In the genomic region with DNA sequence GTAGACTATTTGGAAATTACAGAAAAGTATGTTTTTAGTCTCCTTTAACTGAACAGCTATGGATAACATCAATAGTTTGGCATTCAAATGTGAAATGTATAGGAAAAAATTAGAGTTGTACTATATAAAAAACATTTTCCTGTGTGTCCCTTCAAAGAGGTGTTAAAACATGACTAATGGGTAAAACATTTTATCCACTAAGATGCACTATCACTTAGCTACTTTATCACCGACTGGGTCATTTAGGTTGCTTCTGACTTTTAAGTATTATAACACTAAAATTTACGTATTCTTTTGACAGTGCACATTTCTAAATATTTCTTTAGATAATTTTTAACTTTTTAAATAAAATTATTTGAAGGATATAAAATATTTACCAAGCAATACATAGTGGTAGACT, we compare ENCODE assay signal across 29 cellular contexts.
DNase-seq lines count a peak whose midpoint lies in the region; ATAC-seq, FAIRE-seq and TF ChIP-seq lines count a peak whose summit lies in the region.
"Had no signal": no experiment of that assay in that cellular context is flagged by ENCODE, and none has a peak within 500 bp of the region (broad histone marks: within the 10 kb centered on the region; RNA-seq: fewer than 3 reads in every experiment).

No MANE protein-coding gene starts in this region.

- H3K27ac ChIP-seq in ACC112 (ENCODE audit: low read depth, low read length) (peak overlapping the region; percentile 51; the same call in 1 of the 2 replicates), GM23248 (peak overlapping the region; percentile 55; the same call in 1 of the 2 replicates), endothelial cell of umbilical vein (ENCODE audit: insufficient read depth, low read depth, low read length) (no peak overlapping the region), osteoblast (ENCODE audit: low read depth, low read length) (peak overlapping the region; percentile 57)
- H3K27ac ChIP-seq: lower lobe of right lung, ovary, upper lobe of right lung had no signal

- TF ChIP-seq CTCF in endothelial cell of umbilical vein (IDR thresholded peaks at IDR 0.05; ENCODE audit: extremely low read depth in 1 of 2, insufficient read depth in 1 of 2, low read depth in 1 of 2, low read length in 2 of 2) (no peak), osteoblast (IDR thresholded peaks at IDR 0.05; ENCODE audit: extremely low read depth, low read depth, low read length) (no peak)

- H3K9me1 ChIP-seq in endothelial cell of umbilical vein (replicated peaks; ENCODE audit: control insufficient read depth, extremely low read depth, insufficient read depth, low read length): no peaks in the 10 kb centered on the region

- H3K9ac ChIP-seq in GM23248 (no peak overlapping the region), endothelial cell of umbilical vein (replicated peaks; ENCODE audit: extremely low read depth, insufficient read depth, low read length) (no peak overlapping the region)

- 81 to 87% methylated on average over 2 of the region's 2 CpGs for WGBS in GM23248 (ENCODE audit: low coverage in 1 of 2, low lambda C conversion rate in 2 of 2, missing lambda C conversion rate in 2 of 2), 2 experiments

- intact Hi-C loops in endothelial cell of umbilical vein (cut with micrococcal nuclease): no loop called here

- POLR2A ChIA-PET in endothelial cell of umbilical vein (lab: Charles Lee): interaction anchor here (0.8 kb wide), 1 partner anchor 24 kb away, joined by 3 read pairs; no protein-coding TSS in a partner anchor

- H3F3A ChIP-seq in GM23248 (ENCODE audit: insufficient read depth): peaks cover 22% of the 10 kb centered on the region; the same call in 1 of the 2 replicates

- BruUV-seq in endothelial cell of umbilical vein (replicated peaks; lab: Mats Ljungman, UMichigan): no TSS peak

- no peak for ATAC-seq in GM21576 (IDR thresholded peaks at IDR 0.05; ENCODE audit: unreplicated experiment)
- ATAC-seq: mucosa of descending colon; stimulated activated effector memory CD8-positive, alpha-beta T cell treated with anti-CD3 and anti-CD28 coated beads, Interleukin-12 subunit alpha, Interleukin-12 subunit beta, amount 100 ng/mL, for 72 hours; upper lobe of right lung had no signal

- H3K4me1 ChIP-seq in ACC112 (ENCODE audit: control insufficient read depth, insufficient read depth, low read length, unreplicated experiment) (peaks cover 36% of the 10 kb centered on the region), GM23248 (ENCODE audit: insufficient read depth) (peaks cover 34% of the 10 kb centered on the region), endothelial cell of umbilical vein (ENCODE audit: control insufficient read depth, extremely low read depth, insufficient read depth, low read length) (peaks cover 23% of the 10 kb centered on the region), osteoblast (ENCODE audit: insufficient read depth, low read length) (peaks cover 21% of the 10 kb centered on the region)

- CTCF ChIA-PET in endothelial cell of umbilical vein (lab: Charles Lee): interaction anchor here (0.7 to 2.1 kb wide), 3 partner anchors 9 to 109 kb away, joined by 4 to 10 read pairs (median 5); no protein-coding TSS in a partner anchor

- H3K4me3 ChIP-seq in ACC112 (ENCODE audit: low read depth, low read length): peak overlapping the region; percentile 65; the same call in 1 of the 2 replicates
- peak overlapping the region; percentile 50; the same call in 1 of the 2 replicates for H3K4me3 ChIP-seq in GM23248
- H3K4me3 ChIP-seq in endothelial cell of umbilical vein (replicated peaks in 1 of 3; ENCODE audit: insufficient read depth in 1 of 3, low read depth in 1 of 3, low read length in 3 of 3): peak overlapping the region in 1 of 3 experiments; percentile 27
- H3K4me3 ChIP-seq in osteoblast (ENCODE audit: insufficient read depth, low read length): no peak overlapping the region
- H3K4me3 ChIP-seq: cardiac muscle cell, lower lobe of right lung, mucosa of descending colon, ovary, right atrium auricular region, SJSA1, upper lobe of right lung had no signal

- dilution Hi-C loops in endothelial cell of umbilical vein (cut with MboI; ENCODE audit: extremely low pct_ligation_motif_present, low sequenced_read_pairs): no loop called here

- H2AFZ ChIP-seq in ACC112 (ENCODE audit: low read length, unreplicated experiment) (no peak overlapping the region), GM23248 (no peak overlapping the region), endothelial cell of umbilical vein (ENCODE audit: low read depth, low read length) (no peak overlapping the region), osteoblast (ENCODE audit: low read length) (no peak overlapping the region)

- H3K79me2 ChIP-seq in ACC112 (ENCODE audit: control insufficient read depth, insufficient read depth, low read length, unreplicated experiment) (peaks cover 6% of the 10 kb centered on the region), GM23248 (ENCODE audit: insufficient read depth) (peaks cover 75% of the 10 kb centered on the region), endothelial cell of umbilical vein (ENCODE audit: control insufficient read depth, insufficient read depth, low read length) (peaks cover 4% of the 10 kb centered on the region), osteoblast (ENCODE audit: insufficient read depth, low read length) (peaks cover 33% of the 10 kb centered on the region)

- DNase-seq in GM23248: no peak
- no peak for DNase-seq in endothelial cell of umbilical vein (ENCODE audit: low read depth, low spot score)
- no peak for DNase-seq in osteoblast (ENCODE audit: insufficient read length, low spot score, missing footprints)
- no peak for DNase-seq in AG20443 (ENCODE audit: low spot score)
- DNase-seq in amniotic stem cell (lab: John Stamatoyannopoulos, UW): no peak
- DNase-seq: activated B cell treated with CpG ODN at 0.5 μM for 24 hours; activated CD4-positive, alpha-beta T cell treated with anti-CD3 and anti-CD28 coated beads, Interleukin-2, amount 50 U/mL, for 1 hour; activated CD8-positive, alpha-beta memory T cell treated with anti-CD3 and anti-CD28 coated beads, Interleukin-2, amount 50 U/mL, for 4 hours; activated naive CD4-positive, alpha-beta T cell treated with anti-CD3 and anti-CD28 coated beads for 36 hours; CD4-positive, CD25-positive, alpha-beta regulatory T cell; cortex of kidney; islet precursor cell; KBM-7; lower lobe of right lung; MM.1S; mucosa of descending colon; NCI-H1417; NCI-H2081; NCI-H345; ovary; stimulated activated CD4-positive, alpha-beta T cell treated with anti-CD3 and anti-CD28 coated beads, Interleukin-4, amount 100 ng/mL, for 24 hours; upper lobe of right lung had no signal

- H3K9me2 ChIP-seq in GM23248 (ENCODE audit: insufficient read depth): no peaks in the 10 kb centered on the region; the same call in 1 of the 2 replicates

- peak overlapping the region; percentile 61 for H3K4me2 ChIP-seq in GM23248 (ENCODE audit: unreplicated experiment)
- peak overlapping the region; percentile 81 for H3K4me2 ChIP-seq in endothelial cell of umbilical vein (ENCODE audit: insufficient read depth, low read length)
- H3K4me2 ChIP-seq in osteoblast (ENCODE audit: insufficient read depth, low read length): peak overlapping the region; percentile 68

- no peak for TF ChIP-seq POLR2A in endothelial cell of umbilical vein (IDR thresholded peaks at IDR 0.05; ENCODE audit: low read depth, low read length)

- peak; percentile 60 for FAIRE-seq in endothelial cell of umbilical vein (lab: Jason Lieb, UNC)

- H4K20me1 ChIP-seq in GM23248 (ENCODE audit: insufficient read depth) (no peaks in the 10 kb centered on the region), endothelial cell of umbilical vein (replicated peaks; ENCODE audit: control insufficient read depth, extremely low read depth, insufficient read depth, low read length) (peaks cover 6% of the 10 kb centered on the region), osteoblast (ENCODE audit: insufficient read depth, low read length) (peaks cover 22% of the 10 kb centered on the region)

- no peaks in the 10 kb centered on the region for H3K27me3 ChIP-seq in ACC112 (ENCODE audit: insufficient read depth, low read length)
- H3K27me3 ChIP-seq in GM23248 (replicated peaks; ENCODE audit: insufficient read depth): no peaks in the 10 kb centered on the region
- no peaks in the 10 kb centered on the region for H3K27me3 ChIP-seq in endothelial cell of umbilical vein (ENCODE audit: control insufficient read depth in 2 of 2, insufficient read depth in 2 of 2, low read length in 2 of 2)
- no peaks in the 10 kb centered on the region for H3K27me3 ChIP-seq in osteoblast (ENCODE audit: insufficient read depth, low read length)
- H3K27me3 ChIP-seq: cardiac muscle cell, ovary, right atrium auricular region, SJSA1, suprapubic skin, upper lobe of right lung had no signal

- H3K36me3 ChIP-seq in ACC112 (ENCODE audit: insufficient read depth, low read length) (peaks cover 11% of the 10 kb centered on the region; the same call in 1 of the 2 replicates), GM23248 (ENCODE audit: low read depth) (peaks cover 28% of the 10 kb centered on the region; the same call in 1 of the 2 replicates), endothelial cell of umbilical vein (ENCODE audit: control insufficient read depth in 2 of 2, extremely low read depth in 1 of 2, insufficient read depth in 2 of 2, low read length in 2 of 2) (peaks cover 0 to 4% of the 10 kb centered on the region in 2 experiments), osteoblast (ENCODE audit: insufficient read depth, low read length) (peaks cover 6% of the 10 kb centered on the region)
- H3K36me3 ChIP-seq: ovary, right atrium auricular region had no signal

- H3K9me3 ChIP-seq in GM23248 (ENCODE audit: low read depth): no peaks in the 10 kb centered on the region
- no peaks in the 10 kb centered on the region for H3K9me3 ChIP-seq in endothelial cell of umbilical vein (replicated peaks; ENCODE audit: control insufficient read depth, insufficient read depth, low read length)
- no peaks in the 10 kb centered on the region for H3K9me3 ChIP-seq in osteoblast (ENCODE audit: low read depth, low read length)
- H3K9me3 ChIP-seq: lower lobe of right lung, mucosa of descending colon, ovary, right atrium auricular region, SJSA1, suprapubic skin, upper lobe of right lung had no signal

- in situ Hi-C loops in GM23248 (cut with MboI): no loop called here

TF ChIP-seq in endothelial cell of umbilical vein, 7 proteins besides CTCF, POLR2A, EP300 and RAD21:
- peak; percentile 40 for TF ChIP-seq JUN (IDR thresholded peaks at IDR 0.05; ENCODE audit: borderline replicate concordance, insufficient read depth, insufficient read length, low read depth)
- TF ChIP-seq FOS (IDR thresholded peaks at IDR 0.05; ENCODE audit: borderline replicate concordance, insufficient read depth, low read length): peak; percentile 31
- TF ChIP-seq MYC (IDR thresholded peaks at IDR 0.05; ENCODE audit: low read depth, low read length): no peak
- no peak for TF ChIP-seq POLR2AphosphoS5 (IDR thresholded peaks at IDR 0.05; ENCODE audit: insufficient read depth, low read depth, low read length)
- TF ChIP-seq MAX (IDR thresholded peaks at IDR 0.05; ENCODE audit: insufficient read depth, insufficient read length): no peak
TF ChIP-seq in endothelial cell of umbilical vein: peak in this region for 2.
